ENCODE assay signal across 7 cellular contexts in genomic region chr1:29235955-29236742, GRCh38. TPM values are rescaled to one million over a fixed set of nuclear protein-coding genes. Genes with fewer than 3 reads are reported as not detected.
DNase-seq lines count a peak whose midpoint lies in the region; ATAC-seq, FAIRE-seq and TF ChIP-seq lines count a peak whose summit lies in the region.

Gene PTPRU (plus strand): TSS chr1:29236522. CDS start chr1:29236645, 123 bp downstream.

- CTCF ChIA-PET in activated CD4-positive, alpha-beta memory T cell treated with anti-CD3 and anti-CD28 coated beads, Interleukin-2, amount 10 ng/mL, durations not matched to agents 7 days and 5 days (lab: Charles Lee) = interaction anchor here (0.6 to 1.4 kb wide), 3 partner anchors 54 to 1144 kb away, joined by 3 to 7 read pairs (median 3); partner anchors contain the start of gene SRSF4

- peaks cover 22% of the 10 kb centered on the region for H3K4me1 Mint-ChIP-seq in activated CD4-positive, alpha-beta memory T cell treated with anti-CD3 and anti-CD28 coated beads, Interleukin-2, amount 10 ng/mL, durations not matched to agents 7 days and 5 days

- H3K27ac Mint-ChIP-seq in activated CD4-positive, alpha-beta memory T cell treated with anti-CD3 and anti-CD28 coated beads, Interleukin-2, amount 10 ng/mL, durations not matched to agents 7 days and 5 days = peak within 1 kb of the TSS; percentile 1

- DNase-seq in GM12892 (ENCODE audit: insufficient read length) (peak; percentile 91), NCI-H510A (lab: John Stamatoyannopoulos, UW) (peak; percentile 48), lung microvascular endothelial cell (ENCODE audit: low read depth in 2 of 2) (peak; percentile 74 to 84)
- peak; percentile 83 for DNase-seq in activated CD4-positive, alpha-beta memory T cell treated with anti-CD3 and anti-CD28 coated beads, Interleukin-2, amount 10 ng/mL, durations not matched to agents 7 days and 5 days
- DNase-seq in effector CD4-positive, alpha-beta T cell = peak; percentile 73
- DNase-seq in stimulated activated CD4-positive, alpha-beta T cell treated with anti-CD3 and anti-CD28 coated beads, TNF-alpha, amount 100 ng/mL, for 4 hours (ENCODE audit: low read depth in 3 of 3) = peak; percentile 60 to 86 (median 63)

- ATAC-seq in HG03039 (IDR thresholded peaks at IDR 0.05; ENCODE audit: unreplicated experiment) = peak; percentile 75

- H3K4me3 Mint-ChIP-seq in activated CD4-positive, alpha-beta memory T cell treated with anti-CD3 and anti-CD28 coated beads, Interleukin-2, amount 10 ng/mL, durations not matched to agents 7 days and 5 days = peak within 1 kb of the TSS; percentile 44

- TF ChIP-seq POLR2A in GM12892 (IDR thresholded peaks at IDR 0.05; ENCODE audit: low read depth, low read length) = no peak

- peak; percentile 73 for FAIRE-seq in GM12892 (lab: Jason Lieb, UNC)

- no peaks in the 10 kb centered on the region for H3K9me3 Mint-ChIP-seq in activated CD4-positive, alpha-beta memory T cell treated with anti-CD3 and anti-CD28 coated beads, Interleukin-2, amount 10 ng/mL, durations not matched to agents 7 days and 5 days

- H3K36me3 Mint-ChIP-seq in activated CD4-positive, alpha-beta memory T cell treated with anti-CD3 and anti-CD28 coated beads, Interleukin-2, amount 10 ng/mL, durations not matched to agents 7 days and 5 days (ENCODE audit: low read depth) = peaks cover 4% of the 10 kb centered on the region

- POLR2A ChIA-PET in activated CD4-positive, alpha-beta memory T cell treated with anti-CD3 and anti-CD28 coated beads, Interleukin-2, amount 10 ng/mL, durations not matched to agents 7 days and 5 days (lab: Charles Lee) = no interaction called here

- H3K27me3 Mint-ChIP-seq in activated CD4-positive, alpha-beta memory T cell treated with anti-CD3 and anti-CD28 coated beads, Interleukin-2, amount 10 ng/mL, durations not matched to agents 7 days and 5 days = peaks cover 57% of the 10 kb centered on the region

RNA-seq across cellular contexts. Expression of gene PTPRU, which starts in this region (rescaled TPM):
- polyA plus RNA-seq in GM12892 (2012; ENCODE audit: missing spikeins) = not detected
- under 1 TPM; 0.13 to 0.68 TPM for total RNA-seq in activated CD4-positive, alpha-beta memory T cell treated with anti-CD3 and anti-CD28 coated beads, Interleukin-2, amount 10 ng/mL, durations not matched to agents 7 days and 5 days
- 1.8 and 2.6 TPM in 2 replicates for total RNA-seq in lung microvascular endothelial cell

Comparison
In these comparisons a context has a peak if more than half of its experiments do, and no peak if none do; other contexts are left out.
1. Peak in every context shown above with its lines: DNase-seq and ATAC-seq.
2. Peak in DNase-seq in activated CD4-positive, alpha-beta memory T cell treated with anti-CD3 and anti-CD28 coated beads, Interleukin-2, amount 10 ng/mL, durations not matched to agents 7 days and 5 days; RNA of the gene not detected or under 1 TPM.